In the genomic region with DNA sequence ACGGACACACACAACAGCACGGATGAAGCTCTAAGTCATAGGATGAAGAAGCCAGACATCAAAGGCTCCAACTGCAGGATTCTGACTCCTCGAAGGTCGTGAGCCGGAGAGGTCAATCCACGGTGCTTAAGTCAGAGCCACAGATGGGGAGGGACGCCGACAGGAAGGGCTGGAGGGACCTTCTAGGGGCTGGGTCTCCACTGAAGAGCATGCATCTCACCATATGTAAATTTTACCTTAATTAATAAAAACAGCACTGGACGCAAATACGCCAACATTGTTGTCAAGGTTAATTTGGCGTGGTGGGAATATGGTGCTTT, we compare ENCODE assay signal across 25 cellular contexts. TPM values are rescaled to one million over a fixed set of nuclear protein-coding genes. Genes with fewer than 3 reads are reported as not detected.
DNase-seq lines count a peak whose midpoint lies in the region; ATAC-seq, FAIRE-seq and TF ChIP-seq lines count a peak whose summit lies in the region.
"Had no signal": no experiment of that assay in that cellular context is flagged by ENCODE, and none has a peak within 500 bp of the region (broad histone marks: within the 10 kb centered on the region; RNA-seq: fewer than 3 reads in every experiment).

No MANE protein-coding gene starts in this region.

- H3K36me3 Mint-ChIP-seq in brain (peaks cover 11% of the 10 kb centered on the region), nephron progenitor cell (ENCODE audit: low read depth) (no peaks in the 10 kb centered on the region)
- H3K36me3 Mint-ChIP-seq: CD4-positive, alpha-beta memory T cell had no signal

- H3K27ac Mint-ChIP-seq in brain (peak overlapping the region in 3 of 5 experiments; percentile 63 to 83 (median 66)), nephron progenitor cell (no peak overlapping the region)
- H3K27ac Mint-ChIP-seq: CD4-positive, alpha-beta memory T cell; HFFc6 had no signal

- FAIRE-seq in kidney (lab: Jason Lieb, UNC) = no peak
- FAIRE-seq: GM12891, GM18507, H54 had no signal

- H3K9me3 Mint-ChIP-seq in brain (peaks cover 0 to 12% (median 3%) of the 10 kb centered on the region in 5 experiments), nephron progenitor cell (peaks cover 10% of the 10 kb centered on the region)

- H3K4me1 ChIP-seq in SJCRH30 (peaks cover 35% of the 10 kb centered on the region), kidney (ENCODE audit: control insufficient read depth in 1 of 2, insufficient read depth in 1 of 2, low read depth in 1 of 2, low read length in 2 of 2) (peaks cover 0 to 2% of the 10 kb centered on the region in 2 donors)
- H3K4me1 ChIP-seq: HAP-1 had no signal

- H3K27me3 Mint-ChIP-seq in brain = peaks cover 1% of the 10 kb centered on the region
- H3K27me3 Mint-ChIP-seq in nephron progenitor cell (ENCODE audit: low read depth, poor library complexity) = peaks cover 17% of the 10 kb centered on the region

- H3K9me3 ChIP-seq in SJCRH30 (replicated peaks) (no peaks in the 10 kb centered on the region), kidney (ENCODE audit: control insufficient read depth in 1 of 2, low read length in 2 of 2) (no peaks in the 10 kb centered on the region)
- H3K9me3 ChIP-seq: HAP-1 had no signal

- TF ChIP-seq CTCF in brain (conservative IDR thresholded peaks at IDR 0.05) (no peak), kidney (IDR thresholded peaks at IDR 0.05; ENCODE audit: borderline replicate concordance, extremely low read depth, insufficient read depth) (no peak), nephron progenitor cell (IDR thresholded peaks at IDR 0.05) (no peak)

- H3K4me1 Mint-ChIP-seq in brain = peaks cover 16% of the 10 kb centered on the region
- peaks cover 30% of the 10 kb centered on the region for H3K4me1 Mint-ChIP-seq in nephron progenitor cell
- H3K4me1 Mint-ChIP-seq: CD4-positive, alpha-beta memory T cell had no signal

- no peak overlapping the region for H3K9ac ChIP-seq in kidney (ENCODE audit: low read length in 2 of 2)

- intact Hi-C loops in kidney (cut with DNase I) = no loop called here
- intact Hi-C loops in sciatic nerve (cut with DNase I) = no loop called here

- H3K27ac ChIP-seq in SJCRH30 (peak overlapping the region; percentile 69), kidney (ENCODE audit: low read depth in 2 of 2, low read length in 2 of 2) (no peak overlapping the region)

- H3K4me3 ChIP-seq in SJCRH30 (peak overlapping the region; percentile 37), kidney (ENCODE audit: low read length in 2 of 2) (no peak overlapping the region)
- H3K4me3 ChIP-seq: HAP-1 had no signal

- H3K36me3 ChIP-seq in SJCRH30 = no peaks in the 10 kb centered on the region
- no peaks in the 10 kb centered on the region for H3K36me3 ChIP-seq in kidney (ENCODE audit: control insufficient read depth in 1 of 2, insufficient read depth in 2 of 2, low read length in 2 of 2)
- H3K36me3 ChIP-seq: HAP-1 had no signal

- H3K4me3 Mint-ChIP-seq in brain (peak overlapping the region in 2 of 5 experiments; percentile 8 to 48), nephron progenitor cell (peak overlapping the region; percentile 28)
- H3K4me3 Mint-ChIP-seq: CD4-positive, alpha-beta memory T cell; HFFc6 had no signal

- H3K27me3 ChIP-seq in SJCRH30 = peaks cover 16% of the 10 kb centered on the region

- no peak for ATAC-seq in sciatic nerve
- no peak for ATAC-seq in GM21528 (IDR thresholded peaks at IDR 0.05; ENCODE audit: low FRiP score, unreplicated experiment)

- DNase-seq in SJCRH30 (no peak), kidney (peak; percentile 41), nephron progenitor cell (no peak), sciatic nerve (ENCODE audit: low spot score) (no peak), ureter (ENCODE audit: low spot score) (no peak)
- DNase-seq: C1 segment of cervical spinal cord; Calu3; CD4-positive, alpha-beta memory T cell; COR-L47; DMS53; DMS79 treated with DMSO at 0.1 percent for 48 hours; GF-D8; GOT3; HFFc6 had no signal

RNA-seq across cellular contexts. Expression of gene CHRNA4, which starts 17.0 kb away (rescaled TPM):
- total RNA-seq in SJCRH30 (2014; rRNA removed; shearing (Covaris generic)) = 0.06 TPM in 1 of 2 replicates, not detected in the other
- 6.4 TPM for polyA plus RNA-seq in brain (ENCODE audit: insufficient read depth, low read depth, low replicate concordance)
- 0.44 TPM for total RNA-seq in kidney
- polyA plus RNA-seq in kidney (ENCODE audit: insufficient read depth, low read depth, low replicate concordance) = 0.67 TPM
- total RNA-seq in sciatic nerve = 0.80 TPM
- not detected for total RNA-seq in ureter
- total RNA-seq: Calu3; CD4-positive, alpha-beta memory T cell; Daoy; HFFc6 had no signal
- polyA plus RNA-seq: BJ; CD4-positive, alpha-beta memory T cell had no signal

RNA-seq across cellular contexts. Expression of gene COL20A1, which starts 51.1 kb away (rescaled TPM):
- total RNA-seq in SJCRH30 (2014; rRNA removed; shearing (Covaris generic)) = 0.18 TPM in 1 of 2 replicates, not detected in the other
- polyA plus RNA-seq in brain (ENCODE audit: insufficient read depth, low read depth, low replicate concordance) = 4.3 TPM
- not detected for total RNA-seq in kidney
- polyA plus RNA-seq in kidney (ENCODE audit: insufficient read depth, low read depth, low replicate concordance) = 0.58 TPM
- 0.22 TPM for total RNA-seq in sciatic nerve
- not detected for total RNA-seq in ureter
- total RNA-seq: A172, A673, Calu3, G401 had no signal
- polyA plus RNA-seq: BJ; CD4-positive, alpha-beta memory T cell had no signal
